In the genomic region with DNA sequence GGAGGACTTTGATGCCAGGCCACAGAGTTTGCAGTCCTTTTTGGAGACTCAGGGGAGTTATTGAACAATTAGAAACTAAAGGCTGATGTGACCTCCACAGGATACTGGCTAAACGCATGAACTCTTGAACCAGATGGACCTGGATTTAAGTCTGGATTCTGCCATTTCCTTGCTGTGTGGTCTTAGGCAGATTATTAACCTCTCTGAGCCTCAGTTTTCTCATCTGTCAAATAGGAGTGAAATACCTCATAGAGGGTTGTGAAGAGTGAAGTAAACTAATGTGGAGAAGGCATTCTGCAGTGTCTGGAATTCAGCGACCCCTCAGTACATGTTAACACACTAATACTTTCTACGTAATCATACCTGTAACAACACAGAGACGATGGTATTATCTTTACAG, we compare ENCODE assay signal across 15 cellular contexts.
"Had no signal": no experiment of that assay in that cellular context is flagged by ENCODE, and none has a peak within 500 bp of the region (broad histone marks: within the 10 kb centered on the region; RNA-seq: fewer than 3 reads in every experiment).

No MANE protein-coding gene starts in this region.

- H3K27ac ChIP-seq: colonic mucosa, heart left ventricle, neutrophil, psoas muscle had no signal

- DNase-seq: colonic mucosa; effector CD4-positive, alpha-beta T cell; heart left ventricle; hippocampal formation; left colon; left ventricle myocardium superior; naive thymus-derived CD8-positive, alpha-beta T cell; psoas muscle; retina; stimulated activated CD4-positive, alpha-beta T cell treated with anti-CD3 and anti-CD28 coated beads, Interleukin-2, amount 100 ng/mL, for 24 hours; stimulated activated CD4-positive, alpha-beta T cell treated with anti-CD3 and anti-CD28 coated beads, Interleukin-4, amount 100 ng/mL, for 4 hours; stimulated activated naive CD4-positive, alpha-beta T cell treated with Interleukin-2 at 50 U/mL for 16 hours; trophoblast cell had no signal

- H3K36me3 ChIP-seq: colonic mucosa, heart left ventricle had no signal

- H3K4me1 ChIP-seq: colonic mucosa, psoas muscle had no signal

- H3K9me3 ChIP-seq: colonic mucosa, heart left ventricle, neutrophil, psoas muscle had no signal

- H3K27me3 Mint-ChIP-seq: naive thymus-derived CD8-positive, alpha-beta T cell had no signal

- H3K4me3 Mint-ChIP-seq: naive thymus-derived CD8-positive, alpha-beta T cell had no signal

- H3K27me3 ChIP-seq: colonic mucosa, neutrophil had no signal

- ATAC-seq: heart left ventricle; left colon; left ventricle myocardium superior; naive thymus-derived CD8-positive, alpha-beta T cell; psoas muscle; sciatic nerve had no signal

- H3K4me3 ChIP-seq: colonic mucosa, heart left ventricle, psoas muscle had no signal
